20 cellular contexts compared by ENCODE assay signal in genomic region chr7:130222-130572, GRCh38.
DNase-seq lines count a peak whose midpoint lies in the region; ATAC-seq, FAIRE-seq and TF ChIP-seq lines count a peak whose summit lies in the region.
"Had no signal": no experiment of that assay in that cellular context is flagged by ENCODE, and none has a peak within 500 bp of the region (broad histone marks: within the 10 kb centered on the region; RNA-seq: fewer than 3 reads in every experiment).

No MANE protein-coding gene starts in this region.

- H3K36me3 Mint-ChIP-seq in astrocyte (ENCODE audit: low read depth, unreplicated experiment): peaks cover 1% of the 10 kb centered on the region
- H3K36me3 Mint-ChIP-seq: activated CD8-positive, alpha-beta memory T cell treated with anti-CD3 and anti-CD28 coated beads, Interleukin-2, amount 10 ng/mL, durations not matched to agents 7 days and 5 days had no signal

- H3K79me2 ChIP-seq in astrocyte (ENCODE audit: insufficient read depth, low read length) (no peaks in the 10 kb centered on the region), fibroblast of lung (ENCODE audit: control insufficient read depth, insufficient read depth, low read length) (no peaks in the 10 kb centered on the region)

- no peak for ATAC-seq in HG02759 (IDR thresholded peaks at IDR 0.05; ENCODE audit: unreplicated experiment)
- ATAC-seq: activated CD8-positive, alpha-beta memory T cell treated with anti-CD3 and anti-CD28 coated beads, Interleukin-2, amount 10 ng/mL, durations not matched to agents 7 days and 5 days; activated T-helper 17 cell treated with anti-CD3 and anti-CD28 coated beads, Interleukin-2, amount 50 U/mL, for 72 hours; GM12878 had no signal

- intact Hi-C loops in transverse colon (cut with DNase I; ENCODE audit: low total_unique reads): no loop called here

- peak overlapping the region; percentile 37 for H3K4me2 ChIP-seq in astrocyte (ENCODE audit: low read length)
- peak overlapping the region; percentile 82 for H3K4me2 ChIP-seq in fibroblast of lung (ENCODE audit: extremely low read depth, insufficient read depth, low read length)
- H3K4me2 ChIP-seq: PC-9, SK-N-SH had no signal

- no peaks in the 10 kb centered on the region for H4K20me1 ChIP-seq in astrocyte (ENCODE audit: insufficient read depth, low read length)
- H4K20me1 ChIP-seq in fibroblast of lung (ENCODE audit: control insufficient read depth, extremely low read depth, insufficient read depth, low read length): no peaks in the 10 kb centered on the region

- 67 to 90% methylated on average over 2 to 7 of the region's 7 CpGs for WGBS in transverse colon (ENCODE audit: low coverage in 1 of 2), 2 donors

- H3K4me3 ChIP-seq in astrocyte (ENCODE audit: insufficient read depth, low read depth, low read length): no peak overlapping the region
- peak overlapping the region in 1 of 4 experiments; percentile 21 for H3K4me3 ChIP-seq in fibroblast of lung (replicated peaks in 1 of 4; ENCODE audit: control extremely low read depth in 1 of 4, insufficient read depth in 1 of 4, low read depth in 3 of 4, low read length in 4 of 4)
- H3K4me3 ChIP-seq in neutrophil (ENCODE audit: low read depth in 1 of 2, low read length in 1 of 2): peak overlapping the region in 1 of 2 experiments; percentile 17
- no peak overlapping the region for H3K4me3 ChIP-seq in transverse colon
- H3K4me3 ChIP-seq: GM12878, PC-9 had no signal

- DNase-seq in astrocyte (ENCODE audit: low read depth) (no peak), fibroblast of lung (ENCODE audit: low read depth in 2 of 2) (no peak), transverse colon (no peak), HuH-7 (ENCODE audit: low spot score) (no peak), anterior cingulate cortex (lab: John Stamatoyannopoulos, UW) (no peak)
- DNase-seq: activated CD4-positive, CD25-positive, alpha-beta regulatory T cell treated with anti-CD3 and anti-CD28 coated beads, Interleukin-2, amount 50 U/mL, for 72 hours; activated CD8-positive, alpha-beta memory T cell treated with anti-CD3 and anti-CD28 coated beads, Interleukin-2, amount 10 ng/mL, durations not matched to agents 7 days and 5 days; BE2C; cerebellar nuclear complex; foreskin melanocyte; GDM1; NCI-H2227 treated with DMSO at 0.1 percent for 48 hours; PC-9; SK-N-SH; T-helper 9 cell had no signal

- H3K27ac ChIP-seq in astrocyte (ENCODE audit: low read depth, low read length) (no peak overlapping the region), fibroblast of lung (ENCODE audit: insufficient read depth, low read length) (no peak overlapping the region), neutrophil (peak overlapping the region; percentile 88), transverse colon (peak overlapping the region in 3 of 4 donors; percentile 51 to 70 (median 52))
- H3K27ac ChIP-seq: PC-9 had no signal

- H3K36me3 ChIP-seq in astrocyte (ENCODE audit: insufficient read depth, low read length): no peaks in the 10 kb centered on the region
- H3K36me3 ChIP-seq in fibroblast of lung (ENCODE audit: control insufficient read depth, insufficient read depth, low read length): no peaks in the 10 kb centered on the region
- no peaks in the 10 kb centered on the region for H3K36me3 ChIP-seq in neutrophil
- no peaks in the 10 kb centered on the region for H3K36me3 ChIP-seq in transverse colon
- H3K36me3 ChIP-seq: BE2C had no signal

- TF ChIP-seq CTCF in astrocyte (IDR thresholded peaks at IDR 0.05; ENCODE audit: insufficient read depth, low read depth, low read length) (no peak), fibroblast of lung (conservative IDR thresholded peaks at IDR 0.05 in 1 of 2, IDR thresholded peaks at IDR 0.05 in 1 of 2; ENCODE audit: low read depth in 1 of 2, low read length in 2 of 2) (no peak), neutrophil (IDR thresholded peaks at IDR 0.05) (no peak), transverse colon (IDR thresholded peaks at IDR 0.05) (no peak)

- H3K9me3 ChIP-seq in astrocyte (ENCODE audit: insufficient read depth, low read depth, low read length): no peaks in the 10 kb centered on the region
- H3K9me3 ChIP-seq in fibroblast of lung (ENCODE audit: control insufficient read depth, insufficient read depth, low read depth, low read length): no peaks in the 10 kb centered on the region
- H3K9me3 ChIP-seq in neutrophil: no peaks in the 10 kb centered on the region
- H3K9me3 ChIP-seq in transverse colon: no peaks in the 10 kb centered on the region
- H3K9me3 ChIP-seq: BE2C, SK-N-SH had no signal

- H2AFZ ChIP-seq in astrocyte (ENCODE audit: low read depth, low read length): no peak overlapping the region
- H2AFZ ChIP-seq in fibroblast of lung (ENCODE audit: low read length): peak overlapping the region; percentile 23
- H2AFZ ChIP-seq: PC-9 had no signal

- FAIRE-seq in astrocyte (lab: Jason Lieb, UNC): no peak
- FAIRE-seq: endometrium, GM12878 had no signal

- H3K27me3 ChIP-seq in astrocyte (ENCODE audit: insufficient read depth, low read length) (no peaks in the 10 kb centered on the region), fibroblast of lung (ENCODE audit: control insufficient read depth, insufficient read depth, low read length) (no peaks in the 10 kb centered on the region), neutrophil (no peaks in the 10 kb centered on the region), transverse colon (no peaks in the 10 kb centered on the region)
- H3K27me3 ChIP-seq: BE2C had no signal

- in situ Hi-C loops in transverse colon (cut with MboI; ENCODE audit: low pct_ligation_motif_present in 1 of 4, low pct_unique_long_range_greater_than_20kb in 1 of 4, low sequenced_read_pairs in 3 of 4): no loop called here

- peaks cover 54% of the 10 kb centered on the region for H3K27me3 Mint-ChIP-seq in astrocyte (ENCODE audit: low read depth, unreplicated experiment)
- H3K27me3 Mint-ChIP-seq: activated CD8-positive, alpha-beta memory T cell treated with anti-CD3 and anti-CD28 coated beads, Interleukin-2, amount 10 ng/mL, durations not matched to agents 7 days and 5 days had no signal

- no peak overlapping the region for H3K4me3 Mint-ChIP-seq in astrocyte (ENCODE audit: unreplicated experiment)
- H3K4me3 Mint-ChIP-seq: activated CD8-positive, alpha-beta memory T cell treated with anti-CD3 and anti-CD28 coated beads, Interleukin-2, amount 10 ng/mL, durations not matched to agents 7 days and 5 days; activated T-helper 17 cell treated with anti-CD3 and anti-CD28 coated beads, Interleukin-2, amount 50 U/mL, for 72 hours had no signal

- H3K4me1 Mint-ChIP-seq in astrocyte (ENCODE audit: low read depth, unreplicated experiment): no peaks in the 10 kb centered on the region
- H3K4me1 Mint-ChIP-seq: activated CD8-positive, alpha-beta memory T cell treated with anti-CD3 and anti-CD28 coated beads, Interleukin-2, amount 10 ng/mL, durations not matched to agents 7 days and 5 days; activated T-helper 17 cell treated with anti-CD3 and anti-CD28 coated beads, Interleukin-2, amount 50 U/mL, for 72 hours had no signal

- no peak overlapping the region for H3K9ac ChIP-seq in astrocyte (ENCODE audit: low read length)
- H3K9ac ChIP-seq in fibroblast of lung (ENCODE audit: insufficient read depth, low read length): no peak overlapping the region
- H3K9ac ChIP-seq: SK-N-SH had no signal

- no peak overlapping the region for H3K27ac Mint-ChIP-seq in astrocyte (ENCODE audit: unreplicated experiment)
- H3K27ac Mint-ChIP-seq: activated CD8-positive, alpha-beta memory T cell treated with anti-CD3 and anti-CD28 coated beads, Interleukin-2, amount 10 ng/mL, durations not matched to agents 7 days and 5 days; activated T-helper 17 cell treated with anti-CD3 and anti-CD28 coated beads, Interleukin-2, amount 50 U/mL, for 72 hours had no signal

- no peak for TF ChIP-seq EP300 in transverse colon (IDR thresholded peaks at IDR 0.05; ENCODE audit: low read depth)

- H3K9me3 Mint-ChIP-seq in astrocyte (ENCODE audit: unreplicated experiment): peaks cover 5% of the 10 kb centered on the region
- H3K9me3 Mint-ChIP-seq: activated T-helper 17 cell treated with anti-CD3 and anti-CD28 coated beads, Interleukin-2, amount 50 U/mL, for 72 hours had no signal

- no peaks in the 10 kb centered on the region for H3K4me1 ChIP-seq in astrocyte (ENCODE audit: insufficient read depth, low read length)
- H3K4me1 ChIP-seq in fibroblast of lung (ENCODE audit: control insufficient read depth, extremely low read depth, insufficient read depth, low read length): peaks cover 9% of the 10 kb centered on the region
- peaks cover 37 to 39% of the 10 kb centered on the region in 2 experiments for H3K4me1 ChIP-seq in neutrophil (ENCODE audit: control insufficient read depth in 1 of 2, insufficient read depth in 1 of 2, low read depth in 1 of 2, low read length in 1 of 2)
- peaks cover 0 to 20% (median 2%) of the 10 kb centered on the region in 4 donors for H3K4me1 ChIP-seq in transverse colon
- H3K4me1 ChIP-seq: BE2C had no signal

- TF ChIP-seq POLR2A in transverse colon (IDR thresholded peaks at IDR 0.05): no peak

Comparison
In these comparisons a context has a peak if more than half of its experiments do, and no peak if none do; other contexts are left out.
1. H3K27ac ChIP-seq: peak in neutrophil (single experiment) and transverse colon (3 of 4); none in astrocyte (single experiment) and fibroblast of lung (single experiment).